22 cellular contexts compared by ENCODE assay signal in genomic region chr9:81741103-81741502, GRCh38. TPM values are rescaled to one million over a fixed set of nuclear protein-coding genes. Genes with fewer than 3 reads are reported as not detected.
DNase-seq lines count a peak whose midpoint lies in the region; ATAC-seq, FAIRE-seq and TF ChIP-seq lines count a peak whose summit lies in the region.
"Had no signal": no experiment of that assay in that cellular context is flagged by ENCODE, and none has a peak within 500 bp of the region (broad histone marks: within the 10 kb centered on the region; RNA-seq: fewer than 3 reads in every experiment).

No MANE protein-coding gene starts in this region.

- H4K20me1 ChIP-seq in mammary epithelial cell (ENCODE audit: insufficient read depth, low read length) = no peaks in the 10 kb centered on the region
- no peaks in the 10 kb centered on the region for H4K20me1 ChIP-seq in PC-3 (ENCODE audit: low read length)

- H3K27ac ChIP-seq in mammary epithelial cell (ENCODE audit: insufficient read depth, low read depth, low read length) = no peak overlapping the region
- no peak overlapping the region for H3K27ac ChIP-seq in breast epithelium
- H3K27ac ChIP-seq in PC-3 (ENCODE audit: low read length) = peak overlapping the region; percentile 19
- H3K27ac ChIP-seq: 22Rv1 had no signal

- H3K9me3 ChIP-seq in mammary epithelial cell (replicated peaks; ENCODE audit: insufficient read depth, low read length) = no peaks in the 10 kb centered on the region
- H3K9me3 ChIP-seq in breast epithelium = no peaks in the 10 kb centered on the region
- no peaks in the 10 kb centered on the region for H3K9me3 ChIP-seq in PC-3 (ENCODE audit: low read length)
- H3K9me3 ChIP-seq: Caco-2 had no signal

- BruUV-seq in mammary epithelial cell (replicated peaks; lab: Mats Ljungman, UMichigan) (no TSS peak), PC-3 (replicated peaks; lab: Mats Ljungman, UMichigan) (no TSS peak)

- H2AFZ ChIP-seq in mammary epithelial cell (ENCODE audit: low read depth, low read length) = no peak overlapping the region
- H2AFZ ChIP-seq in PC-3 (ENCODE audit: low read length) = no peak overlapping the region

- no peaks in the 10 kb centered on the region for H3F3A ChIP-seq in PC-3 (ENCODE audit: low read length, unreplicated experiment)

- peak; percentile 24 for DNase-seq in mammary epithelial cell
- DNase-seq in breast epithelium (ENCODE audit: low spot score in 2 of 2) = no peak
- DNase-seq in PC-3 = peak; percentile 58
- peak; percentile 59 for DNase-seq in bronchial epithelial cell (ENCODE audit: low read depth)
- peak; percentile 81 for DNase-seq in kidney tubule cell (ENCODE audit: low spot score)
- DNase-seq in GM12892 (ENCODE audit: insufficient read length) = no peak
- DNase-seq: ACHN; AML-193; C1 segment of cervical spinal cord; Caco-2; CD4-positive, alpha-beta memory T cell; DMS153; DND-41; GOT3; H7; HCEC 1CT had no signal

- H3K9me2 ChIP-seq in PC-3 (replicated peaks; ENCODE audit: low read length) = no peaks in the 10 kb centered on the region

- H3K9ac ChIP-seq in mammary epithelial cell (ENCODE audit: insufficient read depth, low read length) (no peak overlapping the region), PC-3 (ENCODE audit: low read length) (no peak overlapping the region)

- POLR2A ChIA-PET in PC-3 (lab: Charles Lee; ENCODE audit: unreplicated experiment) = no interaction called here

- H3K4me2 ChIP-seq in mammary epithelial cell (ENCODE audit: insufficient read depth, low read depth, low read length) (no peak overlapping the region), PC-3 (ENCODE audit: low read length) (0 out of 2 replicates have a peak overlapping the region, but pooled peaks have one; percentile 22)

- FAIRE-seq in bronchial epithelial cell (lab: Jason Lieb, UNC) (no peak), GM12892 (lab: Jason Lieb, UNC) (no peak)
- FAIRE-seq: A204.1, G401.6, GM19239 had no signal

- CTCF ChIA-PET in mammary epithelial cell (lab: Charles Lee; ENCODE audit: low non-redundant PET) (no interaction called here), PC-3 (lab: Charles Lee) (no interaction called here)

- TF ChIP-seq POLR2A in breast epithelium (IDR thresholded peaks at IDR 0.05) = no peak
- TF ChIP-seq POLR2A in GM12892 (IDR thresholded peaks at IDR 0.05; ENCODE audit: low read depth, low read length) = no peak

- TF ChIP-seq CTCF in mammary epithelial cell (conservative IDR thresholded peaks at IDR 0.05 in 1 of 2, IDR thresholded peaks at IDR 0.05 in 1 of 2; ENCODE audit: extremely low read depth in 1 of 2, insufficient read depth in 1 of 2, low read depth in 1 of 2, low read length in 2 of 2) (no peak), breast epithelium (IDR thresholded peaks at IDR 0.05) (no peak), PC-3 (conservative IDR thresholded peaks at IDR 0.05; ENCODE audit: low read depth, low read length) (no peak), bronchial epithelial cell (IDR thresholded peaks at IDR 0.05; ENCODE audit: insufficient read depth, low read length, severe bottlenecking) (no peak)

- H3K4me3 ChIP-seq in mammary epithelial cell (replicated peaks in 1 of 3; ENCODE audit: insufficient read depth in 1 of 3, low read depth in 2 of 3, low read length in 3 of 3) (no peak overlapping the region), breast epithelium (no peak overlapping the region), PC-3 (ENCODE audit: low read length) (no peak overlapping the region), bronchial epithelial cell (ENCODE audit: low read depth, low read length) (no peak overlapping the region)

- H3K36me3 ChIP-seq in mammary epithelial cell (ENCODE audit: insufficient read depth, low read length) (no peaks in the 10 kb centered on the region), breast epithelium (no peaks in the 10 kb centered on the region), PC-3 (ENCODE audit: low read depth, low read length) (no peaks in the 10 kb centered on the region), bronchial epithelial cell (ENCODE audit: control insufficient read depth, insufficient read depth, low read length) (no peaks in the 10 kb centered on the region)

- H3K4me1 ChIP-seq in mammary epithelial cell (ENCODE audit: insufficient read depth, low read length) (peaks cover 5% of the 10 kb centered on the region), breast epithelium (peaks cover 0 to 4% of the 10 kb centered on the region in 2 donors), PC-3 (ENCODE audit: insufficient read depth, low read length) (peaks cover 29% of the 10 kb centered on the region)
- H3K4me1 ChIP-seq: Caco-2 had no signal

- no peaks in the 10 kb centered on the region for H3K79me2 ChIP-seq in mammary epithelial cell (ENCODE audit: insufficient read depth, low read length)
- H3K79me2 ChIP-seq in PC-3 (ENCODE audit: low read length) = no peaks in the 10 kb centered on the region

- no peaks in the 10 kb centered on the region for H3K27me3 ChIP-seq in mammary epithelial cell (ENCODE audit: insufficient read depth, low read length)
- H3K27me3 ChIP-seq in breast epithelium = no peaks in the 10 kb centered on the region
- H3K27me3 ChIP-seq in PC-3 (ENCODE audit: low read length) = no peaks in the 10 kb centered on the region
- H3K27me3 ChIP-seq in bronchial epithelial cell (ENCODE audit: control insufficient read depth, insufficient read depth, low read length) = no peaks in the 10 kb centered on the region

- dilution Hi-C loops in mammary epithelial cell (cut with HindIII; ENCODE audit: low sequenced_read_pairs) = no loop called here

- in situ Hi-C loops in mammary epithelial cell (cut with MboI; ENCODE audit: low sequenced_read_pairs in 2 of 2) = no loop called here

- intact Hi-C loops in mammary epithelial cell (cut with micrococcal nuclease) (no loop called here), breast epithelium (cut with DNase I; ENCODE audit: low total_unique reads) (no loop called here), PC-3 (cut with micrococcal nuclease) (loop anchor here (1.0 to 10.0 kb wide), 2 partner anchors 24 to 46 kb away; no protein-coding TSS in a partner anchor)

- peak; percentile 29 for ATAC-seq in PC-3
- ATAC-seq in GM21526 (IDR thresholded peaks at IDR 0.05; ENCODE audit: low FRiP score, unreplicated experiment) = no peak
- ATAC-seq in GM19467 (IDR thresholded peaks at IDR 0.05; ENCODE audit: unreplicated experiment) = no peak

RNA-seq across cellular contexts. Expression of gene TLE1, which starts 51.8 kb away (rescaled TPM):
- total RNA-seq in mammary epithelial cell (10 to 100 TPM; 13.6 to 21.7 TPM), breast epithelium (10 to 100 TPM; 41.1 to 52.1 (median 47.4) TPM), PC-3 (2014; rRNA removed) (49.0 and 55.6 TPM in 2 replicates), bronchial epithelial cell (34.7 and 40.0 TPM in 2 replicates)
- polyA plus RNA-seq in mammary epithelial cell = 18.3 TPM
- polyA minus RNA-seq in mammary epithelial cell = 20.7 TPM
- 0.19 TPM for polyA plus RNA-seq in GM12892 (2012; ENCODE audit: missing spikeins)

Comparison
In these comparisons a context has a peak if more than half of its experiments do, and no peak if none do; other contexts are left out.
1. DNase-seq: peak in mammary epithelial cell (single experiment), PC-3 (single experiment), bronchial epithelial cell (single experiment) and kidney tubule cell (single experiment); none in breast epithelium (0 of 2) and GM12892 (single experiment).